8 cellular contexts compared by ENCODE assay signal in genomic region chr1:206979379-206980043, GRCh38. TPM values are rescaled to one million over a fixed set of nuclear protein-coding genes. Genes with fewer than 3 reads are reported as not detected.
DNase-seq lines count a peak whose midpoint lies in the region; ATAC-seq, FAIRE-seq and TF ChIP-seq lines count a peak whose summit lies in the region.

No MANE protein-coding gene starts in this region.

- 80 to 90% methylated on average over 3 of the region's 3 CpGs for WGBS in lower leg skin, 2 donors

- no peak for TF ChIP-seq POLR2A in lower leg skin (IDR thresholded peaks at IDR 0.05)

- peak; percentile 41 for DNase-seq in AG08395 (ENCODE audit: low spot score)
- no peak for DNase-seq in GM18507 (ENCODE audit: extremely low spot score, insufficient read length, low read depth)
- peak; percentile 62 for DNase-seq in SK-MEL-5 (ENCODE audit: low read depth, low spot score)
- peak; percentile 57 for DNase-seq in iPS-NIHi11 (ENCODE audit: low spot score)
- no peak for DNase-seq in caudate nucleus (lab: John Stamatoyannopoulos, UW)
- DNase-seq in lower leg skin (ENCODE audit: low spot score in 2 of 2), result no peak

- in situ Hi-C loops in SK-MEL-5 (cut with HindIII; ENCODE audit: low pct_unique_long_range_greater_than_20kb, low sequenced_read_pairs), result no loop called here

- H3K4me3 ChIP-seq in lower leg skin (ENCODE audit: low read depth, poor library complexity, severe bottlenecking), result no peak overlapping the region

- no peak for TF ChIP-seq CTCF in lower leg skin (IDR thresholded peaks at IDR 0.05)

- ATAC-seq in HG02981 (IDR thresholded peaks at IDR 0.05; ENCODE audit: unreplicated experiment) (no peak), HG02623 (IDR thresholded peaks at IDR 0.05; ENCODE audit: unreplicated experiment) (no peak)

- peak; percentile 77 for FAIRE-seq in GM18507 (lab: Jason Lieb, UNC)

- H3K27ac ChIP-seq in caudate nucleus (ENCODE audit: low read depth, low read length), result no peak overlapping the region

- intact Hi-C loops in lower leg skin (cut with DNase I; ENCODE audit: low total_unique reads), result no loop called here

RNA-seq across cellular contexts. Expression of gene FCAMR, which starts 9.3 kb away (rescaled TPM):
- total RNA-seq in SK-MEL-5 (2014; rRNA removed; shearing (Covaris generic)), result not detected in 2 replicates
- polyA plus RNA-seq in SK-MEL-5 (2015; cell fraction: cytosol; rRNA removed), result not detected in 2 replicates
- not detected in 2 replicates for polyA plus RNA-seq in SK-MEL-5 (2015; cell fraction: nucleus; rRNA removed)
- total RNA-seq in lower leg skin, result not detected

RNA-seq across cellular contexts. Expression of gene PIGR, which starts 33.2 kb away (rescaled TPM):
- not detected in 2 replicates for total RNA-seq in SK-MEL-5 (2014; rRNA removed; shearing (Covaris generic))
- polyA plus RNA-seq in SK-MEL-5 (2015; cell fraction: cytosol; rRNA removed), result 0.01 TPM in 1 of 2 replicates, not detected in the other
- not detected in 2 replicates for polyA plus RNA-seq in SK-MEL-5 (2015; cell fraction: nucleus; rRNA removed)
- 1 to 10 TPM in 2 of 4 donors, under 1 TPM in 1, not detected in 1; 0.55 to 4.7 (median 2.0) TPM for total RNA-seq in lower leg skin

RNA-seq across cellular contexts. Expression of gene C1orf116, which starts 53.0 kb away (rescaled TPM):
- total RNA-seq in SK-MEL-5 (2014; rRNA removed; shearing (Covaris generic)), result 0.13 and 0.50 TPM in 2 replicates
- polyA plus RNA-seq in SK-MEL-5 (2015; cell fraction: cytosol; rRNA removed), result 0.08 and 0.13 TPM in 2 replicates
- not detected in 2 replicates for polyA plus RNA-seq in SK-MEL-5 (2015; cell fraction: nucleus; rRNA removed)
- total RNA-seq in lower leg skin, result 100 to 1,000 TPM in 2 of 4 donors, 10 to 100 TPM in 2; 81.5 to 137 (median 110) TPM

RNA-seq across cellular contexts. Expression of gene FCMR, which starts 57.8 kb away (rescaled TPM):
- 1.7 and 2.8 TPM in 2 replicates for total RNA-seq in SK-MEL-5 (2014; rRNA removed; shearing (Covaris generic))
- polyA plus RNA-seq in SK-MEL-5 (2015; cell fraction: cytosol; rRNA removed), result 2.2 and 4.8 TPM in 2 replicates
- 0.66 and 1.8 TPM in 2 replicates for polyA plus RNA-seq in SK-MEL-5 (2015; cell fraction: nucleus; rRNA removed)
- 1 to 10 TPM in 2 of 4 donors, under 1 TPM in 1, not detected in 1; 0.34 to 1.4 (median 1.3) TPM for total RNA-seq in lower leg skin

Comparison
In these comparisons a context has a peak if more than half of its experiments do, and no peak if none do; other contexts are left out.
1. DNase-seq: peak in AG08395 (single experiment), SK-MEL-5 (single experiment) and iPS-NIHi11 (single experiment); none in GM18507 (single experiment), caudate nucleus (0 of 61) and lower leg skin (0 of 2).
2. RNA of gene C1orf116, which starts 53.0 kb away (total RNA-seq): 81.5 to 137 TPM in lower leg skin; 0.13 to 0.50 TPM in SK-MEL-5; every median in the first group is over 10 times any median in the second.